Comparison of ENCODE assay signal across 31 cellular contexts in the genomic region with DNA sequence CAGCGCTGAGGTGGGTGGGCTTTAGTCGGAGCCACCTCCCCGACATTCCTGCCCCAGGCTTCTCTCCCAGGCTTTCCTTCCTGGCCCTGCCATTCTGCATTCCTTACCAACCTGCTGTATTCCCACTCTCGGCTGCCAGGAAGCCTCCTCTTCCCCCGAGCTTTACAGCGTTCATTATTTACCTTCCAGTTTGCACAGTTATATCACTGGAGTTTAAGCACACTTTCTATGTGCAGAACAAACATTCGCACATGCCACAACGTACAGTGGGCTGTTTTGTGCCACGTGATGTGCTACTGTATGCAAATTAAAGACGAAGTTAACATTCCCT.
A peak's percentile ranks its signal among the peaks of the same experiment; 100 is the strongest.
DNase-seq lines count a peak whose midpoint lies in the region; ATAC-seq, FAIRE-seq and TF ChIP-seq lines count a peak whose summit lies in the region.
"Had no signal": no experiment of that assay in that cellular context is flagged by ENCODE, and none has a peak within 500 bp of the region (broad histone marks: within the 10 kb centered on the region; RNA-seq: fewer than 3 reads in every experiment).

No MANE protein-coding gene starts in this region.

- DNase-seq in Caco-2 (peak; percentile 41 to 62), NT2/D1 (ENCODE audit: low read depth, low spot score) (no peak), islet precursor cell (peak; percentile 93), pancreas (no peak), H4 (ENCODE audit: low spot score) (no peak), ureter (ENCODE audit: low spot score) (no peak)
- DNase-seq: activated CD4-positive, alpha-beta memory T cell treated with anti-CD3 and anti-CD28 coated beads for 36 hours; activated CD4-positive, CD25-positive, alpha-beta regulatory T cell treated with anti-CD3 and anti-CD28 coated beads, Interleukin-2, amount 50 U/mL, for 72 hours; activated naive CD4-positive, alpha-beta T cell treated with anti-CD3 and anti-CD28 coated beads, Interleukin-2, amount 50 U/mL, for 16 hours; AML-193; CD4-positive, alpha-beta T cell; cerebellar nuclear complex; dermis blood vessel endothelial cell; heart right ventricle; KG1; MG63; NCI-H1105 treated with DMSO at 0.1 percent for 48 hours; NCI-H187 treated with DMSO at 0.1 percent for 48 hours; NCI-H69; Right ventricle myocardium superior; sigmoid colon; stimulated activated CD4-positive, alpha-beta T cell treated with anti-CD3 and anti-CD28 coated beads, Interleukin-4, amount 100 ng/mL, for 1 hour; T-helper 2 cell; thyroid gland had no signal

- FAIRE-seq in pancreas (lab: Jason Lieb, UNC): no peak
- FAIRE-seq: GM12892, HTR-8/SVneo had no signal

- peaks cover 19% of the 10 kb centered on the region for H3K4me1 Mint-ChIP-seq in Caco-2 (ENCODE audit: low read depth, unreplicated experiment)

- H3K27me3 Mint-ChIP-seq in Caco-2 (ENCODE audit: insufficient read depth, unreplicated experiment): no peaks in the 10 kb centered on the region
- H3K27me3 Mint-ChIP-seq: activated CD4-positive, alpha-beta memory T cell treated with anti-CD3 and anti-CD28 coated beads for 36 hours; CD4-positive, alpha-beta T cell had no signal

- BruUV-seq in Caco-2 (replicated peaks; lab: Mats Ljungman, UMichigan): no TSS peak

- H3K4me3 ChIP-seq in Caco-2 (ENCODE audit: low read depth, low read length) (no peak overlapping the region), NT2/D1 (ENCODE audit: insufficient read length, low read depth) (peak overlapping the region; percentile 16), pancreas (no peak overlapping the region)
- H3K4me3 ChIP-seq: heart right ventricle, MG63, sigmoid colon, thyroid gland had no signal

- CTCF ChIA-PET in Caco-2 (lab: Charles Lee): interaction anchor here (0.6 kb wide), 1 partner anchor 1265 kb away, joined by 5 read pairs; no protein-coding TSS in a partner anchor

- WGBS in pancreas, 2 donors: 13 to 18% methylated on average over 10 of the region's 10 CpGs

- H3K27ac ChIP-seq in pancreas: no peak overlapping the region
- H3K27ac ChIP-seq: heart right ventricle, sigmoid colon, thyroid gland had no signal

- H3K4me3 Mint-ChIP-seq in Caco-2 (ENCODE audit: unreplicated experiment): peak overlapping the region; percentile 60
- H3K4me3 Mint-ChIP-seq: activated CD4-positive, alpha-beta memory T cell treated with anti-CD3 and anti-CD28 coated beads for 36 hours; activated T-helper 1 cell treated with anti-CD3 and anti-CD28 coated beads, Interleukin-12 subunit alpha, Interleukin-12 subunit beta, Interleukin-2, Interleukin-4 antibody, amounts not matched to agents 30 ng/mL and 10 ng/mL and 1 ng/mL, durations not matched to agents 14 hours and 24 hours and 36 hours; CD4-positive, alpha-beta T cell had no signal

- intact Hi-C loops in Caco-2 (cut with micrococcal nuclease; ENCODE audit: unreplicated experiment): loop anchor here (1.0 to 10.0 kb wide), 2 partner anchors 100 to 276 kb away; no protein-coding TSS in a partner anchor
- intact Hi-C loops in pancreas (cut with DNase I): no loop called here

- peaks cover 3% of the 10 kb centered on the region; the same call in 1 of the 2 replicates for H3K4me1 ChIP-seq in Caco-2
- H3K4me1 ChIP-seq in NT2/D1 (ENCODE audit: insufficient read depth, insufficient read length): peaks cover 7% of the 10 kb centered on the region
- no peaks in the 10 kb centered on the region for H3K4me1 ChIP-seq in pancreas
- H3K4me1 ChIP-seq: sigmoid colon, thyroid gland had no signal

- ATAC-seq in pancreas (peak in 3 of 4 donors; percentile 14 to 65 (median 29)), HG03469 (IDR thresholded peaks at IDR 0.05; ENCODE audit: unreplicated experiment) (no peak), esophagus mucosa (no peak)
- ATAC-seq: heart right ventricle, Panc1 had no signal

- H3K9me3 ChIP-seq in Caco-2: no peaks in the 10 kb centered on the region
- no peaks in the 10 kb centered on the region for H3K9me3 ChIP-seq in NT2/D1 (ENCODE audit: insufficient read depth, low read length)
- no peaks in the 10 kb centered on the region for H3K9me3 ChIP-seq in pancreas
- H3K9me3 ChIP-seq: heart right ventricle, MG63, sigmoid colon, thyroid gland had no signal

- H3K9ac ChIP-seq in NT2/D1 (ENCODE audit: insufficient read length, low read depth): peak overlapping the region; percentile 37

- no peaks in the 10 kb centered on the region for H3K36me3 Mint-ChIP-seq in Caco-2 (ENCODE audit: insufficient read depth, unreplicated experiment)
- H3K36me3 Mint-ChIP-seq: activated CD4-positive, alpha-beta memory T cell treated with anti-CD3 and anti-CD28 coated beads for 36 hours; brain had no signal

- POLR2A ChIA-PET in Caco-2 (lab: Charles Lee): no interaction called here

- H3K36me3 ChIP-seq in Caco-2 (ENCODE audit: control insufficient read depth, insufficient read depth, low read length) (no peaks in the 10 kb centered on the region), NT2/D1 (ENCODE audit: insufficient read depth, insufficient read length, low read length) (no peaks in the 10 kb centered on the region), pancreas (no peaks in the 10 kb centered on the region)
- H3K36me3 ChIP-seq: heart right ventricle, MG63, sigmoid colon, thyroid gland had no signal

- no peak for TF ChIP-seq CTCF in Caco-2 (IDR thresholded peaks at IDR 0.05; ENCODE audit: insufficient read depth in 1 of 2, low read depth in 1 of 2, low read length in 1 of 2, severe bottlenecking in 1 of 2, unreplicated experiment in 1 of 2)
- TF ChIP-seq CTCF in pancreas (IDR thresholded peaks at IDR 0.05): no peak

- peak overlapping the region; percentile 51 for H3K27ac Mint-ChIP-seq in Caco-2 (ENCODE audit: unreplicated experiment)
- H3K27ac Mint-ChIP-seq: activated CD4-positive, alpha-beta memory T cell treated with anti-CD3 and anti-CD28 coated beads for 36 hours; activated T-helper 1 cell treated with anti-CD3 and anti-CD28 coated beads, Interleukin-12 subunit alpha, Interleukin-12 subunit beta, Interleukin-2, Interleukin-4 antibody, amounts not matched to agents 30 ng/mL and 10 ng/mL and 1 ng/mL, durations not matched to agents 14 hours and 24 hours and 36 hours; CD4-positive, alpha-beta T cell had no signal

- no peaks in the 10 kb centered on the region for H3K27me3 ChIP-seq in Caco-2 (replicated peaks; ENCODE audit: control insufficient read depth, insufficient read depth, low read length)
- no peaks in the 10 kb centered on the region for H3K27me3 ChIP-seq in NT2/D1 (ENCODE audit: insufficient read depth, insufficient read length)
- H3K27me3 ChIP-seq in pancreas: no peaks in the 10 kb centered on the region
- H3K27me3 ChIP-seq: heart right ventricle, MG63, sigmoid colon, thyroid gland had no signal

- peaks cover 13% of the 10 kb centered on the region for H3K9me3 Mint-ChIP-seq in Caco-2 (ENCODE audit: unreplicated experiment)

Comparison
In these comparisons a context has a peak if more than half of its experiments do, and no peak if none do; other contexts are left out.
1. DNase-seq: peak in Caco-2 (2 of 2) and islet precursor cell (single experiment); none in NT2/D1 (single experiment), pancreas (0 of 6), H4 (single experiment) and ureter (single experiment).
2. ATAC-seq: peak in pancreas (3 of 4); none in HG03469 (single experiment) and esophagus mucosa (single experiment).